Comparison of ENCODE assay signal across 9 cellular contexts in genomic region chr12:6425588-6426531, GRCh38. TPM values are rescaled to one million over a fixed set of nuclear protein-coding genes. Genes with fewer than 3 reads are reported as not detected.
A peak's percentile ranks its signal among the peaks of the same experiment; 100 is the strongest.
DNase-seq lines count a peak whose midpoint lies in the region; ATAC-seq, FAIRE-seq and TF ChIP-seq lines count a peak whose summit lies in the region.
"Had no signal": no experiment of that assay in that cellular context is flagged by ENCODE, and none has a peak within 500 bp of the region (broad histone marks: within the 10 kb centered on the region; RNA-seq: fewer than 3 reads in every experiment).

No MANE protein-coding gene starts in this region.

- H3K27ac ChIP-seq in KOPT-K1 (ENCODE audit: low read depth, low read length, poor library complexity, severe bottlenecking) (peak overlapping the region; percentile 77), GM12878 (ENCODE audit: control insufficient read depth, insufficient read depth) (peak overlapping the region; percentile 95)

- TF ChIP-seq CTCF in GM12878 (IDR thresholded peaks at IDR 0.05 in 2 of 3, conservative IDR thresholded peaks at IDR 0.05 in 1 of 3; ENCODE audit: control insufficient read depth in 2 of 3, extremely low read depth in 1 of 3, insufficient read depth in 1 of 3, low read depth in 3 of 3, low read length in 3 of 3): no peak

- no peaks in the 10 kb centered on the region; a peak in 1 of 4 replicates for H3K27me3 ChIP-seq in GM12878 (replicated peaks in 1 of 2; ENCODE audit: control insufficient read depth in 2 of 2, insufficient read depth in 2 of 2, low read length in 1 of 2)

- no peak for TF ChIP-seq EP300 in GM12878 (IDR thresholded peaks at IDR 0.05; ENCODE audit: borderline replicate concordance in 1 of 2, control insufficient read depth in 1 of 2, low read depth in 2 of 2, low read length in 2 of 2)

- POLR2A ChIA-PET in GM12878 (lab: Charles Lee): interaction anchor here (0.6 to 7.3 kb wide), 16 partner anchors 16 to 704 kb away, joined by 3 to 134 read pairs (median 5); partner anchors contain the start of genes CD27, CLSTN3, COPS7A and GAPDH

- H2AFZ ChIP-seq in GM12878 (ENCODE audit: control insufficient read depth, low read depth, low read length): peak overlapping the region; percentile 84

- in situ Hi-C loops in GM12878 (cut with MboI): loop anchor here (5.0 kb wide), 2 partner anchors 36 to 106 kb away; partner anchors contain the start of gene GAPDH

- CTCF ChIA-PET in GM12878 (lab: Yijun Ruan, JAX): interaction anchor here (0.6 to 8.1 kb wide), 17 partner anchors 8 to 179 kb away, joined by 3 to 240 read pairs (median 13); partner anchors contain the start of genes CD27, TAPBPL and VAMP1

- RAD21 ChIA-PET in GM12878 (lab: Charles Lee; ENCODE audit: unreplicated experiment): interaction anchor here (0.7 to 7.6 kb wide), 16 partner anchors 13 to 180 kb away, joined by 3 to 151 read pairs (median 14); partner anchors contain the start of genes CD27, GAPDH, TAPBPL and VAMP1

- peak overlapping the region; percentile 82 for H3K4me2 ChIP-seq in GM12878 (ENCODE audit: control insufficient read depth, insufficient read depth)
- H3K4me2 ChIP-seq: A549 had no signal

- peak overlapping the region; percentile 71 for H3K9ac ChIP-seq in GM12878 (ENCODE audit: control insufficient read depth, insufficient read depth, low read length)

- intact Hi-C loops in GM12878 (cut with micrococcal nuclease; ENCODE audit: unreplicated experiment): no loop called here

- H3K4me1 ChIP-seq in GM12878 (ENCODE audit: control insufficient read depth, insufficient read depth, low read length): peaks cover 61% of the 10 kb centered on the region

- SMC1A ChIA-PET in GM12878 (lab: Charles Lee; ENCODE audit: uncharacterized antibody, unreplicated experiment): interaction anchor here (0.9 to 8.1 kb wide), 18 partner anchors 8 to 218 kb away, joined by 3 to 211 read pairs (median 12); partner anchors contain the start of genes CD27, GAPDH, TAPBPL and VAMP1

- ATAC-seq in GM12878: peak; percentile 48
- no peak for ATAC-seq in GM19035 (IDR thresholded peaks at IDR 0.05; ENCODE audit: unreplicated experiment)
- ATAC-seq: A549 had no signal

- DNase-seq in NCI-H82 (lab: John Stamatoyannopoulos, UW) (peak; percentile 63), NCI-H82 treated with DMSO at 0.1 percent for 48 hours (lab: John Stamatoyannopoulos, UW; ENCODE audit: unreplicated experiment) (no peak), GM12878 (ENCODE audit: low read depth, low spot score) (no peak), renal cortical epithelial cell (ENCODE audit: low read depth) (peak; percentile 48), NCI-H2107 (lab: John Stamatoyannopoulos, UW) (no peak), DMS53 treated with DMSO at 0.1 percent for 48 hours (lab: John Stamatoyannopoulos, UW; ENCODE audit: unreplicated experiment) (no peak)

- TF ChIP-seq RAD21 in GM12878 (IDR thresholded peaks at IDR 0.05; ENCODE audit: insufficient read depth, low read depth, low read length): no peak

- H3K36me3 ChIP-seq in KOPT-K1 (ENCODE audit: insufficient read depth, low read length) (no peaks in the 10 kb centered on the region), GM12878 (ENCODE audit: control insufficient read depth in 2 of 2, insufficient read depth in 2 of 2, low read length in 1 of 2) (no peaks in the 10 kb centered on the region)

- TF ChIP-seq POLR2A in GM12878 (IDR thresholded peaks at IDR 0.05; ENCODE audit: low read depth, low read length): no peak; the same call in 1 of the 2 replicates

- no TSS peak for BruUV-seq in GM12878 (replicated peaks; lab: Mats Ljungman, UMichigan)

- no peaks in the 10 kb centered on the region for H3K9me3 ChIP-seq in KOPT-K1 (ENCODE audit: insufficient read depth, low read length, poor library complexity, severe bottlenecking)
- H3K9me3 ChIP-seq in GM12878 (replicated peaks; ENCODE audit: control insufficient read depth, insufficient read depth, low read length): no peaks in the 10 kb centered on the region
- H3K9me3 ChIP-seq: A549 had no signal

- peak overlapping the region; percentile 32; the same call in 1 of the 2 replicates for H3K4me3 ChIP-seq in GM12878
- H3K4me3 ChIP-seq: A549 had no signal

- no peaks in the 10 kb centered on the region for H4K20me1 ChIP-seq in GM12878 (ENCODE audit: control insufficient read depth, insufficient read depth)

- no peak for FAIRE-seq in GM12878 (lab: Jason Lieb, UNC)
- FAIRE-seq: A549 had no signal

- WGBS in GM12878 (ENCODE audit: insufficient coverage, insufficient replicate concordance, low lambda C conversion rate, missing lambda C conversion rate): 30% methylated on average over 23 of the region's 23 CpGs

- peaks cover 3% of the 10 kb centered on the region for H3K79me2 ChIP-seq in GM12878 (ENCODE audit: control insufficient read depth, insufficient read depth, low read length)

RNA-seq across cellular contexts. Expression of gene CD27, which starts 18.9 kb away (rescaled TPM):
- total RNA-seq in GM12878 (2013; cell fraction: nucleolus; rRNA removed): 30.2 TPM in 2 replicates
- total RNA-seq in GM12878 (2014; rRNA removed) (164 and 184 TPM in 2 replicates), GM12878 (2014; rRNA removed; fragmentation: Illumina TruSeq; extraction: Trizol) (66.8 and 66.9 TPM in 2 replicates), GM12878 (2021) (116 and 117 TPM in 2 replicates), renal cortical epithelial cell (not detected in 2 replicates)
- 81.7 TPM for polyA plus RNA-seq in GM12878 (2011; ENCODE audit: low read depth)
- polyA plus RNA-seq in GM12878 (2011; rRNA removed) (14.7 and 32.0 TPM in 2 replicates), GM12878 (2014; fragmentation: Illumina TruSeq; extraction: Trizol) (24.2 and 96.1 TPM in 2 replicates), GM12878 (2014; fragmentation: Nextera tagmentation; extraction: Ambion mirVana) (10 to 100 TPM in 1 of 2 experiments, 1 to 10 TPM in 1; 4.9 to 15.0 TPM), GM12878 (2014; rRNA removed) (140 and 158 TPM in 2 replicates), GM12878 (2016; fragmentation: Nextera tagmentation; extraction: Ambion mirVana) (100 to 1,000 TPM; 127 to 135 TPM)
- 51.3 and 56.6 TPM in 2 replicates for polyA plus RNA-seq in GM12878 (2011; cell fraction: cytosol; rRNA removed)
- 21.4 TPM in 2 replicates for polyA plus RNA-seq in GM12878 (2011; cell fraction: nucleus; rRNA removed)
- polyA plus RNA-seq in GM12878 (2012): 142 and 178 TPM in 2 replicates
- polyA minus RNA-seq in GM12878 (2011; rRNA and poly(A)+ RNA removed): 24.5 and 40.9 TPM in 2 replicates
- polyA minus RNA-seq in GM12878 (2011; cell fraction: cytosol; rRNA and poly(A)+ RNA removed): 11.7 and 13.5 TPM in 2 replicates
- 8.7 and 10.6 TPM in 2 replicates for polyA minus RNA-seq in GM12878 (2011; cell fraction: nucleus; rRNA and poly(A)+ RNA removed)
- polyA plus RNA-seq: A549 had no signal

RNA-seq across cellular contexts. Expression of gene TAPBPL, which starts 26.0 kb away (rescaled TPM):
- total RNA-seq in GM12878 (2013; cell fraction: nucleolus; rRNA removed): 134 and 138 TPM in 2 replicates
- total RNA-seq in GM12878 (2014; rRNA removed) (39.1 and 40.4 TPM in 2 replicates), GM12878 (2014; rRNA removed; fragmentation: Illumina TruSeq; extraction: Trizol) (24.7 and 25.0 TPM in 2 replicates), GM12878 (2021) (26.4 and 29.0 TPM in 2 replicates), renal cortical epithelial cell (8.2 and 19.1 TPM in 2 replicates)
- polyA plus RNA-seq in GM12878 (2011; ENCODE audit: low read depth): 11.0 TPM
- polyA plus RNA-seq in GM12878 (2011; rRNA removed) (28.5 and 45.0 TPM in 2 replicates), GM12878 (2014; fragmentation: Illumina TruSeq; extraction: Trizol) (13.0 and 26.4 TPM in 2 replicates), GM12878 (2014; fragmentation: Nextera tagmentation; extraction: Ambion mirVana) (10 to 100 TPM; 12.4 to 20.9 TPM), GM12878 (2014; rRNA removed) (40.4 and 43.1 TPM in 2 replicates), GM12878 (2016; fragmentation: Nextera tagmentation; extraction: Ambion mirVana) (10 to 100 TPM; 33.3 to 39.9 TPM)
- 58.4 and 72.0 TPM in 2 replicates for polyA plus RNA-seq in GM12878 (2011; cell fraction: cytosol; rRNA removed)
- polyA plus RNA-seq in GM12878 (2011; cell fraction: nucleus; rRNA removed): 125 and 140 TPM in 2 replicates
- polyA plus RNA-seq in GM12878 (2012): 28.1 and 29.4 TPM in 2 replicates
- 33.4 and 60.3 TPM in 2 replicates for polyA minus RNA-seq in GM12878 (2011; rRNA and poly(A)+ RNA removed)
- polyA minus RNA-seq in GM12878 (2011; cell fraction: cytosol; rRNA and poly(A)+ RNA removed): 11.2 and 13.9 TPM in 2 replicates
- polyA minus RNA-seq in GM12878 (2011; cell fraction: nucleus; rRNA and poly(A)+ RNA removed): 36.0 and 56.5 TPM in 2 replicates

RNA-seq across cellular contexts. Expression of gene LTBR, which starts 41.9 kb away (rescaled TPM):
- not detected in 2 replicates for total RNA-seq in GM12878 (2013; cell fraction: nucleolus; rRNA removed)
- total RNA-seq in GM12878 (2014; rRNA removed): not detected in 2 replicates
- total RNA-seq in GM12878 (2014; rRNA removed; fragmentation: Illumina TruSeq; extraction: Trizol): not detected in 2 replicates
- total RNA-seq in GM12878 (2021): 0.44 and 0.45 TPM in 2 replicates
- not detected for polyA plus RNA-seq in GM12878 (2011; ENCODE audit: low read depth)
- not detected in 2 replicates for polyA plus RNA-seq in GM12878 (2011; rRNA removed)
- not detected in 2 replicates for polyA plus RNA-seq in GM12878 (2011; cell fraction: cytosol; rRNA removed)
- polyA plus RNA-seq in GM12878 (2011; cell fraction: nucleus; rRNA removed): 0.07 TPM in 1 of 2 replicates, not detected in the other
- polyA plus RNA-seq in GM12878 (2012): 0.23 and 0.31 TPM in 2 replicates
- polyA plus RNA-seq in GM12878 (2014; fragmentation: Illumina TruSeq; extraction: Trizol): not detected in 2 replicates
- not detected for polyA plus RNA-seq in GM12878 (2014; fragmentation: Nextera tagmentation; extraction: Ambion mirVana)
- not detected in 2 replicates for polyA plus RNA-seq in GM12878 (2014; rRNA removed)
- polyA plus RNA-seq in GM12878 (2016; fragmentation: Nextera tagmentation; extraction: Ambion mirVana): under 1 TPM in 1 of 2 experiments, not detected in 1; 0.24 TPM
- not detected in 2 replicates for polyA minus RNA-seq in GM12878 (2011; rRNA and poly(A)+ RNA removed)
- polyA minus RNA-seq in GM12878 (2011; cell fraction: cytosol; rRNA and poly(A)+ RNA removed): 0.94 and 4.8 TPM in 2 replicates
- 0.48 and 2.2 TPM in 2 replicates for polyA minus RNA-seq in GM12878 (2011; cell fraction: nucleus; rRNA and poly(A)+ RNA removed)
- 58.5 and 103 TPM in 2 replicates for total RNA-seq in renal cortical epithelial cell

RNA-seq across cellular contexts. Expression of gene VAMP1, which starts 44.6 kb away (rescaled TPM):
- total RNA-seq in GM12878 (2013; cell fraction: nucleolus; rRNA removed): 46.0 and 47.7 TPM in 2 replicates
- total RNA-seq in GM12878 (2014; rRNA removed) (28.9 and 31.5 TPM in 2 replicates), GM12878 (2014; rRNA removed; fragmentation: Illumina TruSeq; extraction: Trizol) (14.8 and 16.6 TPM in 2 replicates), GM12878 (2021) (26.0 and 26.2 TPM in 2 replicates), renal cortical epithelial cell (1.8 and 2.3 TPM in 2 replicates)
- polyA plus RNA-seq in GM12878 (2011; ENCODE audit: low read depth): 23.5 TPM
- polyA plus RNA-seq in GM12878 (2011; rRNA removed) (37.1 and 41.3 TPM in 2 replicates), GM12878 (2014; fragmentation: Illumina TruSeq; extraction: Trizol) (32.3 and 36.1 TPM in 2 replicates), GM12878 (2014; fragmentation: Nextera tagmentation; extraction: Ambion mirVana) (1 to 10 TPM; 4.8 to 8.8 TPM), GM12878 (2014; rRNA removed) (121 and 123 TPM in 2 replicates), GM12878 (2016; fragmentation: Nextera tagmentation; extraction: Ambion mirVana) (10 to 100 TPM; 25.9 to 28.9 TPM)
- polyA plus RNA-seq in GM12878 (2011; cell fraction: cytosol; rRNA removed): 43.5 and 45.8 TPM in 2 replicates
- polyA plus RNA-seq in GM12878 (2011; cell fraction: nucleus; rRNA removed): 155 and 209 TPM in 2 replicates
- 33.3 and 39.4 TPM in 2 replicates for polyA plus RNA-seq in GM12878 (2012)
- 15.5 and 19.4 TPM in 2 replicates for polyA minus RNA-seq in GM12878 (2011; rRNA and poly(A)+ RNA removed)
- 8.6 and 14.3 TPM in 2 replicates for polyA minus RNA-seq in GM12878 (2011; cell fraction: cytosol; rRNA and poly(A)+ RNA removed)
- polyA minus RNA-seq in GM12878 (2011; cell fraction: nucleus; rRNA and poly(A)+ RNA removed): 19.2 and 24.9 TPM in 2 replicates

RNA-seq across cellular contexts. Expression of gene SCNN1A, which starts 50.5 kb away (rescaled TPM):
- total RNA-seq in GM12878 (2013; cell fraction: nucleolus; rRNA removed): not detected in 2 replicates
- total RNA-seq in GM12878 (2014; rRNA removed) (not detected in 2 replicates), GM12878 (2014; rRNA removed; fragmentation: Illumina TruSeq; extraction: Trizol) (not detected in 2 replicates), GM12878 (2021) (0.56 and 0.69 TPM in 2 replicates), renal cortical epithelial cell (57.5 and 243 TPM in 2 replicates)
- polyA plus RNA-seq in GM12878 (2011; ENCODE audit: low read depth): not detected
- polyA plus RNA-seq in GM12878 (2011; rRNA removed) (not detected in 2 replicates), GM12878 (2014; fragmentation: Illumina TruSeq; extraction: Trizol) (not detected in 2 replicates), GM12878 (2014; fragmentation: Nextera tagmentation; extraction: Ambion mirVana) (not detected), GM12878 (2014; rRNA removed) (0.03 TPM in 1 of 2 replicates, not detected in the other), GM12878 (2016; fragmentation: Nextera tagmentation; extraction: Ambion mirVana) (under 1 TPM in 1 of 2 experiments, not detected in 1; 0.14 TPM)
- not detected in 2 replicates for polyA plus RNA-seq in GM12878 (2011; cell fraction: cytosol; rRNA removed)
- not detected in 2 replicates for polyA plus RNA-seq in GM12878 (2011; cell fraction: nucleus; rRNA removed)
- not detected in 2 replicates for polyA plus RNA-seq in GM12878 (2012)
- polyA minus RNA-seq in GM12878 (2011; rRNA and poly(A)+ RNA removed): not detected in 2 replicates
- not detected in 2 replicates for polyA minus RNA-seq in GM12878 (2011; cell fraction: cytosol; rRNA and poly(A)+ RNA removed)
- polyA minus RNA-seq in GM12878 (2011; cell fraction: nucleus; rRNA and poly(A)+ RNA removed): not detected in 2 replicates

Comparison
In these comparisons a context has a peak if more than half of its experiments do, and no peak if none do; other contexts are left out.
1. DNase-seq: peak in NCI-H82 (single experiment) and renal cortical epithelial cell (single experiment); none in NCI-H82 treated with DMSO at 0.1 percent for 48 hours (single experiment), GM12878 (single experiment), NCI-H2107 (single experiment) and DMS53 treated with DMSO at 0.1 percent for 48 hours (single experiment).
2. RNA of gene CD27, which starts 18.9 kb away (total RNA-seq): 30.2 to 184 TPM in GM12878; not detected in renal cortical epithelial cell; every median in the first group is over 10 times any median in the second.
3. RNA of gene LTBR, which starts 41.9 kb away (total RNA-seq): 58.5 to 103 TPM in renal cortical epithelial cell; 0.44 to 0.45 TPM in GM12878; every median in the first group is over 10 times any median in the second.